In genomic region chr1:93435443-93435842, GRCh38 we compare ENCODE assay signal across 29 cellular contexts.
"Had no signal": no experiment of that assay in that cellular context is flagged by ENCODE, and none has a peak within 500 bp of the region (broad histone marks: within the 10 kb centered on the region; RNA-seq: fewer than 3 reads in every experiment).

No MANE protein-coding gene starts in this region.

- DNase-seq: dermis blood vessel endothelial cell; effector memory CD4-positive, alpha-beta T cell; foreskin melanocyte; glutamatergic neuron; heart right ventricle; hippocampal formation; islet precursor cell; kidney glomerular epithelial cell; naive B cell; stimulated activated CD4-positive, alpha-beta T cell treated with anti-CD3 and anti-CD28 coated beads, Interleukin-12 subunit alpha, Interleukin-12 subunit beta, amount 100 ng/mL, for 4 hours; stimulated activated CD4-positive, alpha-beta T cell treated with anti-CD3 and anti-CD28 coated beads, Interleukin-1b, Interleukin-23, amount 100 ng/mL, for 48 hours; stimulated activated CD4-positive, alpha-beta T cell treated with anti-CD3 and anti-CD28 coated beads, Interleukin-4, amount 100 ng/mL, for 1 hour; stimulated activated CD8-positive, alpha-beta memory T cell treated with anti-CD3 and anti-CD28 coated beads, Interleukin-4, amount 100 ng/mL, for 48 hours; stimulated activated naive CD4-positive, alpha-beta T cell; substantia nigra; testis; tibial artery; upper lobe of left lung had no signal

- H3K36me3 ChIP-seq: esophagus muscularis mucosa, heart right ventricle, tibial artery, upper lobe of left lung had no signal

- H3K9me3 Mint-ChIP-seq: memory B cell; naive B cell; natural killer cell treated with Interleukin-12 subunit alpha and Interleukin-12 subunit beta and Interleukin-15 and Interleukin-18, amount 100 ng/mL, for 72 hours; neural crest cell had no signal

- H3K4me1 ChIP-seq: esophagus muscularis mucosa, parathyroid adenoma, testis, tibial artery had no signal

- H3K4me3 ChIP-seq: coronary artery, esophagus muscularis mucosa, heart right ventricle, lung, smooth muscle cell, testis, tibial artery, upper lobe of left lung had no signal

- H3K27ac Mint-ChIP-seq: memory B cell; natural killer cell treated with Interleukin-12 subunit alpha and Interleukin-12 subunit beta and Interleukin-15 and Interleukin-18, amount 100 ng/mL, for 72 hours; progenitor cell of endocrine pancreas had no signal

- H3K27me3 Mint-ChIP-seq: memory B cell, naive B cell, progenitor cell of endocrine pancreas had no signal

- H3K4me3 Mint-ChIP-seq: memory B cell; naive B cell; natural killer cell treated with Interleukin-12 subunit alpha and Interleukin-12 subunit beta and Interleukin-15 and Interleukin-18, amount 100 ng/mL, for 72 hours; neural crest cell had no signal

- H3K9me3 ChIP-seq: esophagus muscularis mucosa, heart right ventricle, testis, tibial artery, upper lobe of left lung had no signal

- ATAC-seq: left lobe of liver, sciatic nerve had no signal

- H3K4me1 Mint-ChIP-seq: naive B cell, neural crest cell had no signal
